20 cellular contexts compared by ENCODE assay signal in genomic region chr13:45715351-45715750, GRCh38. TPM values are rescaled to one million over a fixed set of nuclear protein-coding genes. Genes with fewer than 3 reads are reported as not detected.
DNase-seq lines count a peak whose midpoint lies in the region; ATAC-seq and TF ChIP-seq lines count a peak whose summit lies in the region.
"Had no signal": no experiment of that assay in that cellular context is flagged by ENCODE, and none has a peak within 500 bp of the region (broad histone marks: within the 10 kb centered on the region; RNA-seq: fewer than 3 reads in every experiment).

No MANE protein-coding gene starts in this region.

- no peak overlapping the region for H3K56ac ChIP-seq in IMR-90 (ENCODE audit: extremely low read depth, insufficient read depth, low read length)

- peaks cover 1% of the 10 kb centered on the region for H3K27me3 Mint-ChIP-seq in activated naive CD4-positive, alpha-beta T cell treated with anti-CD3 and anti-CD28 coated beads, Interleukin-2, amount 50 U/mL, for 24 hours
- H3K27me3 Mint-ChIP-seq in activated naive CD4-positive, alpha-beta T cell treated with anti-CD3 and anti-CD28 coated beads for 36 hours (ENCODE audit: low read depth) = no peaks in the 10 kb centered on the region
- H3K27me3 Mint-ChIP-seq in central memory CD8-positive, alpha-beta T cell = peaks cover 23% of the 10 kb centered on the region
- H3K27me3 Mint-ChIP-seq: CD4-positive, alpha-beta T cell had no signal

- TF ChIP-seq CTCF in IMR-90 (conservative IDR thresholded peaks at IDR 0.05; ENCODE audit: low read depth, low read length) (no peak), vagina (IDR thresholded peaks at IDR 0.05) (no peak)

- no peak for DNase-seq in activated naive CD4-positive, alpha-beta T cell treated with anti-CD3 and anti-CD28 coated beads for 36 hours
- DNase-seq in IMR-90 = no peak
- DNase-seq in central memory CD8-positive, alpha-beta T cell (ENCODE audit: low spot score in 2 of 2) = no peak
- DNase-seq in vagina (ENCODE audit: extremely low spot score in 2 of 2) = peak; percentile 31 to 56
- no peak for DNase-seq in NCI-H345 (lab: John Stamatoyannopoulos, UW)
- no peak for DNase-seq in NOMO-1 (lab: John Stamatoyannopoulos, UW; ENCODE audit: unreplicated experiment in 2 of 2)
- no peak for DNase-seq in DMS 273 treated with DMSO at 0.1 percent for 48 hours (lab: John Stamatoyannopoulos, UW)
- DNase-seq: 8988T; C1 segment of cervical spinal cord; Caco-2; CD4-positive, alpha-beta T cell; DMS79 treated with DMSO at 0.1 percent for 48 hours; GF-D8; GM23248 had no signal

- H3K4me1 ChIP-seq in IMR-90 (ENCODE audit: control insufficient read depth, insufficient read depth, low read length) (no peaks in the 10 kb centered on the region), vagina (no peaks in the 10 kb centered on the region)

- H3K36me3 ChIP-seq in IMR-90 (ENCODE audit: control insufficient read depth, insufficient read depth, low read length) = no peaks in the 10 kb centered on the region
- H3K36me3 ChIP-seq in vagina = no peaks in the 10 kb centered on the region
- H3K36me3 ChIP-seq: HAP-1 had no signal

- no peaks in the 10 kb centered on the region for H4K20me1 ChIP-seq in IMR-90 (ENCODE audit: insufficient read depth, low read length)

- CTCF ChIA-PET in activated naive CD4-positive, alpha-beta T cell treated with anti-CD3 and anti-CD28 coated beads for 36 hours (lab: Charles Lee) = no interaction called here
- CTCF ChIA-PET in IMR-90 (lab: Yijun Ruan, JAX) = no interaction called here

- H4K5ac ChIP-seq in IMR-90 (ENCODE audit: low read depth, low read length) = no peak overlapping the region

- no peak overlapping the region for H4K8ac ChIP-seq in IMR-90 (ENCODE audit: low read depth in 2 of 2, low read length in 2 of 2)

- no peak overlapping the region for H3K4me3 Mint-ChIP-seq in activated naive CD4-positive, alpha-beta T cell treated with anti-CD3 and anti-CD28 coated beads, Interleukin-2, amount 50 U/mL, for 24 hours
- no peak overlapping the region for H3K4me3 Mint-ChIP-seq in activated naive CD4-positive, alpha-beta T cell treated with anti-CD3 and anti-CD28 coated beads for 36 hours
- H3K4me3 Mint-ChIP-seq in central memory CD8-positive, alpha-beta T cell = no peak overlapping the region
- H3K4me3 Mint-ChIP-seq: CD4-positive, alpha-beta T cell had no signal

- H2BK15ac ChIP-seq in IMR-90 (ENCODE audit: low read depth, low read length) = no peak overlapping the region

- intact Hi-C loops in activated naive CD4-positive, alpha-beta T cell treated with anti-CD3 and anti-CD28 coated beads for 36 hours (cut with micrococcal nuclease) = no loop called here
- intact Hi-C loops in IMR-90 (cut with micrococcal nuclease) = no loop called here
- intact Hi-C loops in vagina (cut with DNase I) = no loop called here

- H2AFZ ChIP-seq in IMR-90 (replicated peaks; ENCODE audit: low read length, poor library complexity) = no peak overlapping the region
- H2AFZ ChIP-seq: GM23248 had no signal

- no TSS peak for BruUV-seq in IMR-90 (replicated peaks; lab: Mats Ljungman, UMichigan)

- H3K9me3 Mint-ChIP-seq in activated naive CD4-positive, alpha-beta T cell treated with anti-CD3 and anti-CD28 coated beads, Interleukin-2, amount 50 U/mL, for 24 hours = no peaks in the 10 kb centered on the region
- no peaks in the 10 kb centered on the region for H3K9me3 Mint-ChIP-seq in activated naive CD4-positive, alpha-beta T cell treated with anti-CD3 and anti-CD28 coated beads for 36 hours
- H3K9me3 Mint-ChIP-seq in central memory CD8-positive, alpha-beta T cell = no peaks in the 10 kb centered on the region
- H3K9me3 Mint-ChIP-seq: CD4-positive, alpha-beta T cell had no signal

- no peak for TF ChIP-seq RAD21 in IMR-90 (IDR thresholded peaks at IDR 0.05; ENCODE audit: low read length)

- no peak overlapping the region for H3K4me2 ChIP-seq in IMR-90 (ENCODE audit: low read depth, low read length)

- no peaks in the 10 kb centered on the region for H3K79me1 ChIP-seq in IMR-90 (ENCODE audit: low read depth in 1 of 2, low read length in 2 of 2)

- ATAC-seq in IMR-90 (ENCODE audit: low read depth) = no peak
- no peak for ATAC-seq in central memory CD8-positive, alpha-beta T cell (replicated peaks; ENCODE audit: extremely low read depth, poor library complexity, severe bottlenecking)
- ATAC-seq: HepG2 had no signal

- H2AK5ac ChIP-seq in IMR-90 (ENCODE audit: low read depth, low read length) = no peak overlapping the region

- no peak overlapping the region for H4K91ac ChIP-seq in IMR-90 (ENCODE audit: insufficient read depth, low read depth, low read length)

- no peaks in the 10 kb centered on the region for H3K36me3 Mint-ChIP-seq in activated naive CD4-positive, alpha-beta T cell treated with anti-CD3 and anti-CD28 coated beads, Interleukin-2, amount 50 U/mL, for 24 hours
- no peaks in the 10 kb centered on the region for H3K36me3 Mint-ChIP-seq in activated naive CD4-positive, alpha-beta T cell treated with anti-CD3 and anti-CD28 coated beads for 36 hours (ENCODE audit: low read depth)
- no peaks in the 10 kb centered on the region for H3K36me3 Mint-ChIP-seq in central memory CD8-positive, alpha-beta T cell (ENCODE audit: insufficient read depth)

- H3K14ac ChIP-seq in IMR-90 (replicated peaks; ENCODE audit: low read depth, low read length) = no peak overlapping the region

- no peak overlapping the region for H3K4ac ChIP-seq in IMR-90 (ENCODE audit: low read depth, low read length)

- H2BK5ac ChIP-seq in IMR-90 (ENCODE audit: low read depth, low read length, poor library complexity, severe bottlenecking) = no peak overlapping the region

- dilution Hi-C loops in IMR-90 (cut with HindIII; ENCODE audit: low sequenced_read_pairs, unreplicated experiment) = no loop called here

- H3K9me3 ChIP-seq in IMR-90 (ENCODE audit: control insufficient read depth, insufficient read depth, low read length) = no peaks in the 10 kb centered on the region
- no peaks in the 10 kb centered on the region for H3K9me3 ChIP-seq in vagina
- H3K9me3 ChIP-seq: Caco-2, HAP-1 had no signal

- WGBS in IMR-90 (ENCODE audit: extremely low coverage in 2 of 2, insufficient read length in 1 of 2), 2 experiments = no CpG with 5 or more reads among the region's 3 CpGs

- H3K9me1 ChIP-seq in IMR-90 (ENCODE audit: insufficient read depth, low read length) = no peaks in the 10 kb centered on the region

- H2AK9ac ChIP-seq in IMR-90 (replicated peaks; ENCODE audit: low read depth, low read length, poor library complexity) = no peak overlapping the region

- no peak overlapping the region for H2BK120ac ChIP-seq in IMR-90 (ENCODE audit: low read depth, low read length)

- POLR2A ChIA-PET in IMR-90 (lab: Charles Lee; ENCODE audit: unreplicated experiment) = no interaction called here

- no peaks in the 10 kb centered on the region for H3K4me1 Mint-ChIP-seq in activated naive CD4-positive, alpha-beta T cell treated with anti-CD3 and anti-CD28 coated beads, Interleukin-2, amount 50 U/mL, for 24 hours
- no peaks in the 10 kb centered on the region for H3K4me1 Mint-ChIP-seq in activated naive CD4-positive, alpha-beta T cell treated with anti-CD3 and anti-CD28 coated beads for 36 hours (ENCODE audit: low read depth)
- H3K4me1 Mint-ChIP-seq in central memory CD8-positive, alpha-beta T cell = no peaks in the 10 kb centered on the region

- no peak overlapping the region for H3K4me3 ChIP-seq in IMR-90 (ENCODE audit: insufficient read depth, low read depth, low read length)
- no peak overlapping the region for H3K4me3 ChIP-seq in vagina
- H3K4me3 ChIP-seq: GM23248, HAP-1 had no signal

- peak overlapping the region; percentile 60 for H3K27ac Mint-ChIP-seq in activated naive CD4-positive, alpha-beta T cell treated with anti-CD3 and anti-CD28 coated beads, Interleukin-2, amount 50 U/mL, for 24 hours
- no peak overlapping the region for H3K27ac Mint-ChIP-seq in activated naive CD4-positive, alpha-beta T cell treated with anti-CD3 and anti-CD28 coated beads for 36 hours
- peak overlapping the region; percentile 25 for H3K27ac Mint-ChIP-seq in central memory CD8-positive, alpha-beta T cell (ENCODE audit: low read depth)
- H3K27ac Mint-ChIP-seq: CD4-positive, alpha-beta T cell had no signal

- no peak overlapping the region for H3K9ac ChIP-seq in IMR-90 (ENCODE audit: low read depth, low read length)
- H3K9ac ChIP-seq: GM23248 had no signal

- in situ Hi-C loops in IMR-90 (cut with MboI; ENCODE audit: low sequenced_read_pairs) = no loop called here

- H3K27ac ChIP-seq in IMR-90 (ENCODE audit: insufficient read depth, low read length) (no peak overlapping the region), vagina (no peak overlapping the region)
- H3K27ac ChIP-seq: GM23248 had no signal

- no peak overlapping the region for H2BK20ac ChIP-seq in IMR-90 (ENCODE audit: low read depth, low read length)

- H3K23ac ChIP-seq in IMR-90 (ENCODE audit: low read depth, low read length) = no peak overlapping the region

- H3K18ac ChIP-seq in IMR-90 (ENCODE audit: low read depth, low read length) = no peak overlapping the region

- H3K27me3 ChIP-seq in IMR-90 (ENCODE audit: control insufficient read depth, insufficient read depth, low read length) (peaks cover 1% of the 10 kb centered on the region; the same call in 1 of the 2 replicates), vagina (no peaks in the 10 kb centered on the region)

- TF ChIP-seq POLR2A in IMR-90 (IDR thresholded peaks at IDR 0.05; ENCODE audit: low read depth, low read length) (no peak), vagina (IDR thresholded peaks at IDR 0.05) (no peak)

TF ChIP-seq in IMR-90, 13 proteins besides CTCF, POLR2A, EP300 and RAD21:
- TF ChIP-seq CHD1 (IDR thresholded peaks at IDR 0.05; ENCODE audit: low read depth, low read length) (no peak), CEBPB (IDR thresholded peaks at IDR 0.05; ENCODE audit: low read depth, low read length) (0 out of 2 replicates have a peak, but pooled peaks have one; percentile 4), BHLHE40 (IDR thresholded peaks at IDR 0.05; ENCODE audit: low read depth, low read length) (no peak)
TF ChIP-seq in IMR-90: peak in this region for 1.

RNA-seq across cellular contexts. Expression of gene CBY2, which starts 13.2 kb away (rescaled TPM):
- not detected for total RNA-seq in activated naive CD4-positive, alpha-beta T cell treated with anti-CD3 and anti-CD28 coated beads for 36 hours
- total RNA-seq in IMR-90 (2012; rRNA removed) = not detected in 2 replicates
- polyA plus RNA-seq in IMR-90 (2012; rRNA removed) = not detected in 2 replicates
- not detected in 2 replicates for polyA plus RNA-seq in IMR-90 (2012; cell fraction: cytosol; rRNA removed)
- polyA plus RNA-seq in IMR-90 (2012; cell fraction: nucleus; rRNA removed; ENCODE audit: low replicate concordance) = not detected in 2 replicates
- total RNA-seq in vagina = not detected
- total RNA-seq: A673; CD4-positive, alpha-beta T cell; GM23248; H4; HepG2 had no signal
- polyA plus RNA-seq: AG04450, GM23248, HepG2 had no signal

Comparison
In these comparisons a context has a peak if more than half of its experiments do, and no peak if none do; other contexts are left out.
1. DNase-seq: peak in vagina (2 of 2); none in activated naive CD4-positive, alpha-beta T cell treated with anti-CD3 and anti-CD28 coated beads for 36 hours (single experiment), IMR-90 (single experiment), central memory CD8-positive, alpha-beta T cell (0 of 2), NCI-H345 (single experiment), NOMO-1 (0 of 2) and DMS 273 treated with DMSO at 0.1 percent for 48 hours (single experiment).